ENCODE assay signal across 19 cellular contexts in the genomic region with DNA sequence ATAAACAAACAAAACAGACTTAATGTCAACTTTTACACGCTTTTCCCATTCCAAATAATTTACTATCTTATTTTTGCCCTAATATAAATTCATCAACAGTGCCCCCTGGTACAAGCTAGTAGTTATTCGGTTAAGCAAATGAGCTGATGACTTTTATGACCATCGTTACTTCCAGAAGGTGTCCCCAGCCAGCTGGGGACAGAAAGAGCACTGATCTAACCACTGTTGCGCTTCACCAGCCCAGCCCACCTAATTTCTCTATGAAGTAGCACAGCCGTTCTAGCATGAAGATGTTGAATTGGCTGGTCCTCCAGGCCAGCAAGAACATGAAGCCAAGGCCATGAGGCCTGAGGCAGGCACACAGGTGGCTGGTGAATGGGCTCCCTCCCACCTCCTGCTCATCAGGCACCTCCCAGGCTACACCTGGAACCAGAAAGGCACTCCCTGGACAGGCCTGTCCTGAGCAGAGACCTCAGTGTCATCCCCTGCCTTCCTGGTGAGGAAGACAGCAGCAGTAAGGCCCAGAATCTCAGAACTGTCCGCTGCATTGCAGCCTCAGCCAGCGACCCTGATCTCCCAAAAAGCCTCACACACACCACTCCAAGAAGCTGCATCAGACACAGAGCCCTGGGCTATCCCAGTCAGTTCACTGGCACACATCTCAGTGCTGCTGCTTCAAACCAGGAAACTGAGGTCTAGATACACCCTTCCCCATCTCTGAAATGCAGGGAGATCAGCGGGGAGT. TPM values are rescaled to one million over a fixed set of nuclear protein-coding genes. Genes with fewer than 3 reads are reported as not detected.
A peak's percentile ranks its signal among the peaks of the same experiment; 100 is the strongest.
DNase-seq lines count a peak whose midpoint lies in the region; ATAC-seq and TF ChIP-seq lines count a peak whose summit lies in the region.
"Had no signal": no experiment of that assay in that cellular context is flagged by ENCODE, and none has a peak within 500 bp of the region (broad histone marks: within the 10 kb centered on the region; RNA-seq: fewer than 3 reads in every experiment).

No MANE protein-coding gene starts in this region.

- no peak overlapping the region for H3K9ac ChIP-seq in SK-N-SH
- no peak overlapping the region; the same call in 1 of the 2 replicates for H3K9ac ChIP-seq in OCI-LY1 (ENCODE audit: low read length)

- no peaks in the 10 kb centered on the region for H3K9me2 ChIP-seq in SK-N-SH
- no peaks in the 10 kb centered on the region for H3K9me2 ChIP-seq in OCI-LY1 (ENCODE audit: low read depth, low read length)

- H3F3A ChIP-seq in SK-N-SH (replicated peaks; ENCODE audit: insufficient read depth) (peaks cover 25% of the 10 kb centered on the region), OCI-LY1 (ENCODE audit: insufficient read depth, low read length) (no peaks in the 10 kb centered on the region)

- no peaks in the 10 kb centered on the region for H4K20me1 ChIP-seq in SK-N-SH (ENCODE audit: insufficient read depth)
- H4K20me1 ChIP-seq in OCI-LY1 (ENCODE audit: insufficient read depth, low read length), result no peaks in the 10 kb centered on the region

- no peaks in the 10 kb centered on the region for H3K9me3 ChIP-seq in SK-N-SH
- H3K9me3 ChIP-seq in OCI-LY1 (ENCODE audit: low read length), result no peaks in the 10 kb centered on the region
- H3K9me3 ChIP-seq: BE2C, HAP-1, heart right ventricle, SJCRH30, stomach had no signal

- CTCF ChIA-PET in SK-N-SH (lab: Yijun Ruan, JAX), result interaction anchor here (0.6 to 1.7 kb wide), 7 partner anchors 9 to 237 kb away, joined by 3 to 5 read pairs (median 3); a partner anchor contains a TSS

- TF ChIP-seq CTCF in SK-N-SH (IDR thresholded peaks at IDR 0.05), result no peak
- TF ChIP-seq CTCF in OCI-LY1 (IDR thresholded peaks at IDR 0.05; ENCODE audit: low read length), result 0 out of 2 replicates have a peak, but pooled peaks have one; percentile 31

- H3K4me2 ChIP-seq in SK-N-SH (peak overlapping the region; percentile 23; the same call in 1 of the 2 replicates), OCI-LY1 (ENCODE audit: low read length) (no peak overlapping the region)

- no peak overlapping the region for H2AFZ ChIP-seq in SK-N-SH (ENCODE audit: low read depth)
- no peak overlapping the region for H2AFZ ChIP-seq in OCI-LY1 (ENCODE audit: low read length)

- 82% methylated on average over 6 of the region's 8 CpGs for WGBS in SK-N-SH (ENCODE audit: low lambda C conversion rate)

- peaks cover 0 to 2% of the 10 kb centered on the region in 2 experiments for H3K36me3 ChIP-seq in SK-N-SH (replicated peaks in 1 of 2; ENCODE audit: control insufficient read depth in 1 of 2, insufficient read depth in 2 of 2, low read length in 1 of 2)
- H3K36me3 ChIP-seq in OCI-LY1 (ENCODE audit: insufficient read depth, low read length), result no peaks in the 10 kb centered on the region
- H3K36me3 ChIP-seq: HAP-1, heart right ventricle, SJCRH30 had no signal

- ATAC-seq in SK-N-SH treated with all-trans-retinoic acid at 6 μM for 48 hours (no peak), GM18873 (IDR thresholded peaks at IDR 0.05; ENCODE audit: low FRiP score, unreplicated experiment) (no peak)
- ATAC-seq: heart right ventricle, PC-3 had no signal

- POLR2A ChIA-PET in SK-N-SH (lab: Yijun Ruan, JAX), result interaction anchor here (0.9 kb wide), 1 partner anchor 9 kb away, joined by 3 read pairs; no protein-coding TSS in a partner anchor

- peaks cover 26 to 44% of the 10 kb centered on the region in 2 experiments; a peak in 3 of 4 replicates for H3K4me1 ChIP-seq in SK-N-SH (ENCODE audit: control insufficient read depth in 1 of 2, insufficient read depth in 2 of 2, low read depth in 1 of 2, low read length in 1 of 2)
- H3K4me1 ChIP-seq in OCI-LY1 (ENCODE audit: insufficient read depth, low read length, severe bottlenecking), result peaks cover 27% of the 10 kb centered on the region
- H3K4me1 ChIP-seq: SJCRH30 had no signal

- TF ChIP-seq RAD21 in SK-N-SH (IDR thresholded peaks at IDR 0.05; ENCODE audit: low read length), result no peak

- H3K4me3 ChIP-seq in SK-N-SH (ENCODE audit: low read depth in 2 of 2, low read length in 1 of 2), result no peak overlapping the region
- no peak overlapping the region for H3K4me3 ChIP-seq in OCI-LY1 (ENCODE audit: low read depth, low read length, poor library complexity, severe bottlenecking)
- H3K4me3 ChIP-seq: HAP-1, heart right ventricle, SJCRH30, stomach had no signal

- 0 out of 4 replicates have a peak overlapping the region, but pooled peaks of 1 of the 2 experiments have one; percentile 4 for H3K27ac ChIP-seq in SK-N-SH (ENCODE audit: low read depth in 2 of 2, low read length in 1 of 2)
- peak overlapping the region; percentile 40 for H3K27ac ChIP-seq in OCI-LY1 (ENCODE audit: low read depth, low read length, poor library complexity, severe bottlenecking)
- H3K27ac ChIP-seq: heart right ventricle, SJCRH30, stomach had no signal

- DNase-seq in SK-N-SH, result no peak
- DNase-seq in islet precursor cell, result peak; percentile 41
- DNase-seq in OCI-M2 (lab: John Stamatoyannopoulos, UW; ENCODE audit: unreplicated experiment), result no peak
- no peak for DNase-seq in activated gamma-delta T cell treated with Interleukin-2 at 50 U/mL for 16 hours
- no peak for DNase-seq in COLO829 (ENCODE audit: low spot score)
- DNase-seq: activated CD4-positive, alpha-beta T cell treated with anti-CD3 and anti-CD28 coated beads, Interleukin-2, amount 10 ng/mL, durations not matched to agents 7 days and 5 days; activated CD8-positive, alpha-beta memory T cell treated with anti-CD3 and anti-CD28 coated beads, Interleukin-2, amount 50 U/mL, for 4 hours; GDM1; heart right ventricle; NCI-H1417 treated with DMSO at 0.1 percent for 48 hours; PC-3; stimulated activated CD4-positive, alpha-beta T cell treated with anti-CD3 and anti-CD28 coated beads, Interleukin-2, amount 100 ng/mL, for 48 hours; stomach had no signal

- no peak for TF ChIP-seq EP300 in SK-N-SH (IDR thresholded peaks at IDR 0.05; ENCODE audit: borderline replicate concordance in 1 of 2, low read depth in 1 of 2, low read length in 1 of 2)

- H3K79me2 ChIP-seq in SK-N-SH (ENCODE audit: insufficient read depth), result peaks cover 19% of the 10 kb centered on the region; the same call in 1 of the 2 replicates
- no peaks in the 10 kb centered on the region for H3K79me2 ChIP-seq in OCI-LY1 (ENCODE audit: insufficient read depth, low read length)

- no peaks in the 10 kb centered on the region for H3K27me3 ChIP-seq in SK-N-SH (ENCODE audit: insufficient read depth)
- no peaks in the 10 kb centered on the region for H3K27me3 ChIP-seq in OCI-LY1 (ENCODE audit: insufficient read depth, low read length)
- H3K27me3 ChIP-seq: BE2C, heart right ventricle, SJCRH30, stomach had no signal

TF ChIP-seq in SK-N-SH, 30 proteins besides CTCF, POLR2A, EP300 and RAD21 (continues in another document):
- TF ChIP-seq FOXJ3 (CRISPR knock-in tag; IDR thresholded peaks at IDR 0.05) (no peak), GABPA (IDR thresholded peaks at IDR 0.05; ENCODE audit: low read depth) (no peak), FOXM1 (IDR thresholded peaks at IDR 0.05; ENCODE audit: low read depth) (no peak), FOSL2 (IDR thresholded peaks at IDR 0.05; ENCODE audit: borderline replicate concordance, low read depth) (no peak), MXI1 (IDR thresholded peaks at IDR 0.05; ENCODE audit: low read depth, low read length) (no peak), MEF2A (IDR thresholded peaks at IDR 0.05; ENCODE audit: borderline replicate concordance, low read depth) (no peak), TAF1 (IDR thresholded peaks at IDR 0.05; ENCODE audit: borderline replicate concordance, low read depth, low read length) (no peak), ELF1 (IDR thresholded peaks at IDR 0.05) (no peak)
- TF ChIP-seq, protein P1, sequence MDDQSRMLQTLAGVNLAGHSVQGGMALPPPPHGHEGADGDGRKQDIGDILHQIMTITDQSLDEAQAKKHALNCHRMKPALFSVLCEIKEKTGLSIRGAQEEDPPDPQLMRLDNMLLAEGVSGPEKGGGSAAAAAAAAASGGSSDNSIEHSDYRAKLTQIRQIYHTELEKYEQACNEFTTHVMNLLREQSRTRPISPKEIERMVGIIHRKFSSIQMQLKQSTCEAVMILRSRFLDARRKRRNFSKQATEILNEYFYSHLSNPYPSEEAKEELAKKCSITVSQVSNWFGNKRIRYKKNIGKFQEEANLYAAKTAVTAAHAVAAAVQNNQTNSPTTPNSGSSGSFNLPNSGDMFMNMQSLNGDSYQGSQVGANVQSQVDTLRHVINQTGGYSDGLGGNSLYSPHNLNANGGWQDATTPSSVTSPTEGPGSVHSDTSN (IDR thresholded peaks at IDR 0.05), result no peak

TF ChIP-seq in SK-N-SH treated with all-trans-retinoic acid at 6 μM for 48 hours, 23 proteins besides CTCF, POLR2A, EP300 and RAD21 (continues in another document):
- TF ChIP-seq ZFP3 (CRISPR knock-in tag; IDR thresholded peaks at IDR 0.05) (no peak), GLIS3 (CRISPR knock-in tag; IDR thresholded peaks at IDR 0.05) (no peak), ESRRG (CRISPR knock-in tag; IDR thresholded peaks at IDR 0.05) (no peak), ZNF565 (CRISPR knock-in tag; conservative IDR thresholded peaks at IDR 0.05; ENCODE audit: low read depth) (no peak)
- TF ChIP-seq, protein P2, sequence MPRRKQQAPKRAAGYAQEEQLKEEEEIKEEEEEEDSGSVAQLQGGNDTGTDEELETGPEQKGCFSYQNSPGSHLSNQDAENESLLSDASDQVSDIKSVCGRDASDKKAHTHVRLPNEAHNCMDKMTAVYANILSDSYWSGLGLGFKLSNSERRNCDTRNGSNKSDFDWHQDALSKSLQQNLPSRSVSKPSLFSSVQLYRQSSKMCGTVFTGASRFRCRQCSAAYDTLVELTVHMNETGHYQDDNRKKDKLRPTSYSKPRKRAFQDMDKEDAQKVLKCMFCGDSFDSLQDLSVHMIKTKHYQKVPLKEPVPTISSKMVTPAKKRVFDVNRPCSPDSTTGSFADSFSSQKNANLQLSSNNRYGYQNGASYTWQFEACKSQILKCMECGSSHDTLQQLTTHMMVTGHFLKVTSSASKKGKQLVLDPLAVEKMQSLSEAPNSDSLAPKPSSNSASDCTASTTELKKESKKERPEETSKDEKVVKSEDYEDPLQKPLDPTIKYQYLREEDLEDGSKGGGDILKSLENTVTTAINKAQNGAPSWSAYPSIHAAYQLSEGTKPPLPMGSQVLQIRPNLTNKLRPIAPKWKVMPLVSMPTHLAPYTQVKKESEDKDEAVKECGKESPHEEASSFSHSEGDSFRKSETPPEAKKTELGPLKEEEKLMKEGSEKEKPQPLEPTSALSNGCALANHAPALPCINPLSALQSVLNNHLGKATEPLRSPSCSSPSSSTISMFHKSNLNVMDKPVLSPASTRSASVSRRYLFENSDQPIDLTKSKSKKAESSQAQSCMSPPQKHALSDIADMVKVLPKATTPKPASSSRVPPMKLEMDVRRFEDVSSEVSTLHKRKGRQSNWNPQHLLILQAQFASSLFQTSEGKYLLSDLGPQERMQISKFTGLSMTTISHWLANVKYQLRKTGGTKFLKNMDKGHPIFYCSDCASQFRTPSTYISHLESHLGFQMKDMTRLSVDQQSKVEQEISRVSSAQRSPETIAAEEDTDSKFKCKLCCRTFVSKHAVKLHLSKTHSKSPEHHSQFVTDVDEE (CRISPR knock-in tag; IDR thresholded peaks at IDR 0.05), result no peak

RNA-seq across cellular contexts. Expression of a gene that starts 12.9 kb away (rescaled TPM):
- 3.2 and 5.9 TPM in 2 replicates for polyA plus RNA-seq in SK-N-SH (2012; rRNA removed)
- polyA plus RNA-seq in SK-N-SH (2012; cell fraction: cytosol; rRNA removed), result 2.0 and 4.8 TPM in 2 replicates
- 7.7 and 10.0 TPM in 2 replicates for polyA plus RNA-seq in SK-N-SH (2012; cell fraction: nucleus; rRNA removed)

RNA-seq across cellular contexts. Expression of a gene that starts 12.9 kb away (rescaled TPM):
- 7.8 and 8.0 TPM in 2 replicates for polyA plus RNA-seq in SK-N-SH (2012; rRNA removed)
- 3.0 and 4.0 TPM in 2 replicates for polyA plus RNA-seq in SK-N-SH (2012; cell fraction: cytosol; rRNA removed)
- 23.0 and 24.3 TPM in 2 replicates for polyA plus RNA-seq in SK-N-SH (2012; cell fraction: nucleus; rRNA removed)
